In the genomic region with DNA sequence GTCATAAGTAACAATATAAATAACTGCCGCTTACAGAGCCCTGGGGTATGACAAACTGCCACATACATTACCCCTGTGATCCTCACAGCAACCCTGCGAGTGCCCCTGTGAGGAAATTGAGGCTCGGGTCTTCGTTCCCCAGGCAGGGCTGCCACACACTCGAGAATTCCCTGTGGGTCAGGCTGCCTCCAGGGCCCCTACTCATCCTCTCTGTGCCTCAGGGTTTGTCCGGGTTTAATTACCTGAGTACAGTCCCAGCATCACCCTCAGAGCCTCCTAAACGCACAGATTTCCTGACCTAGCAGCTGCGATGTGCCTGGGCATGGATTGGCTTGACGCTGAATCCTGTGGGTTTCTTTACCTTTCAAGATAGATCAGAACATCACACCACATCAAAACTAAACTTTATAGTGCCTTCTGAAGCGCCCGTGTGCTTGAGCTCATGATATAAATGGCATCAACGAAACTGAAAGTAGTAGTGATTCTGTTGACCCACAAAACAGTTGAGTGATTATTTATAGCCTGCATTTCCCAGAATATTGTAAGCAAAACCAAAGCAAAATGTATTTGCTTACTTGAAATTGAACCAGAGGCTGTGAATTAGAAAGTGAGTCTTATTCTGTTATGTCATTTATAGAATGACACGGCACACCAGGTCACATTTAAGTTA, we compare ENCODE assay signal across 8 cellular contexts. TPM values are rescaled to one million over a fixed set of nuclear protein-coding genes. Genes with fewer than 3 reads are reported as not detected.
DNase-seq lines count a peak whose midpoint lies in the region; ATAC-seq lines count a peak whose summit lies in the region.

No MANE protein-coding gene starts in this region.

- H3K4me3 Mint-ChIP-seq in activated CD4-positive, alpha-beta T cell treated with anti-CD3 and anti-CD28 coated beads, Interleukin-2, amount 10 ng/mL, durations not matched to agents 7 days and 5 days: peak overlapping the region; percentile 65
- peak overlapping the region; percentile 75 for H3K4me3 Mint-ChIP-seq in stimulated activated naive CD8-positive, alpha-beta T cell treated with anti-CD3 and anti-CD28 coated beads, Interleukin-15, Interleukin-2, amounts not matched to agents 100 ng/mL and 50 ng/mL, for 24 hours

- POLR2A ChIA-PET in activated CD4-positive, alpha-beta T cell treated with anti-CD3 and anti-CD28 coated beads, Interleukin-2, amount 10 ng/mL, durations not matched to agents 7 days and 5 days (lab: Charles Lee): interaction anchor here (0.7 to 0.9 kb wide), 3 partner anchors 34 to 781 kb away, joined by 3 to 6 read pairs (median 3); no protein-coding TSS in a partner anchor

- peaks cover 37% of the 10 kb centered on the region for H3K36me3 Mint-ChIP-seq in activated CD4-positive, alpha-beta T cell treated with anti-CD3 and anti-CD28 coated beads, Interleukin-2, amount 10 ng/mL, durations not matched to agents 7 days and 5 days (ENCODE audit: low read depth)
- H3K36me3 Mint-ChIP-seq in stimulated activated naive CD8-positive, alpha-beta T cell treated with anti-CD3 and anti-CD28 coated beads, Interleukin-15, Interleukin-2, amounts not matched to agents 100 ng/mL and 50 ng/mL, for 24 hours (ENCODE audit: low read depth): peaks cover 32% of the 10 kb centered on the region

- ATAC-seq in GM21529 (IDR thresholded peaks at IDR 0.05; ENCODE audit: unreplicated experiment): peak; percentile 34
- ATAC-seq in GM21447 (IDR thresholded peaks at IDR 0.05; ENCODE audit: unreplicated experiment): no peak
- ATAC-seq in GM19452 (IDR thresholded peaks at IDR 0.05; ENCODE audit: unreplicated experiment): no peak
- ATAC-seq in HG03520 (IDR thresholded peaks at IDR 0.05; ENCODE audit: unreplicated experiment): no peak

- DNase-seq in activated CD4-positive, alpha-beta T cell treated with anti-CD3 and anti-CD28 coated beads, Interleukin-2, amount 10 ng/mL, durations not matched to agents 7 days and 5 days: peak; percentile 82
- DNase-seq in germinal center (ENCODE audit: low spot score): peak; percentile 57

- H3K79me2 ChIP-seq in ACC112 (ENCODE audit: control insufficient read depth, insufficient read depth, low read length, unreplicated experiment): no peaks in the 10 kb centered on the region

- CTCF ChIA-PET in activated CD4-positive, alpha-beta T cell treated with anti-CD3 and anti-CD28 coated beads, Interleukin-2, amount 10 ng/mL, durations not matched to agents 7 days and 5 days (lab: Charles Lee): interaction anchor here (1.1 to 1.9 kb wide), 4 partner anchors 40 to 248 kb away, joined by 3 to 7 read pairs (median 4); no protein-coding TSS in a partner anchor

- no peaks in the 10 kb centered on the region for H3K27me3 Mint-ChIP-seq in activated CD4-positive, alpha-beta T cell treated with anti-CD3 and anti-CD28 coated beads, Interleukin-2, amount 10 ng/mL, durations not matched to agents 7 days and 5 days
- H3K27me3 Mint-ChIP-seq in stimulated activated naive CD8-positive, alpha-beta T cell treated with anti-CD3 and anti-CD28 coated beads, Interleukin-15, Interleukin-2, amounts not matched to agents 100 ng/mL and 50 ng/mL, for 24 hours: no peaks in the 10 kb centered on the region

- H2AFZ ChIP-seq in ACC112 (ENCODE audit: low read length, unreplicated experiment): peak overlapping the region; percentile 81

- no peaks in the 10 kb centered on the region for H3K9me3 Mint-ChIP-seq in activated CD4-positive, alpha-beta T cell treated with anti-CD3 and anti-CD28 coated beads, Interleukin-2, amount 10 ng/mL, durations not matched to agents 7 days and 5 days
- no peaks in the 10 kb centered on the region for H3K9me3 Mint-ChIP-seq in stimulated activated naive CD8-positive, alpha-beta T cell treated with anti-CD3 and anti-CD28 coated beads, Interleukin-15, Interleukin-2, amounts not matched to agents 100 ng/mL and 50 ng/mL, for 24 hours

- H3K4me1 Mint-ChIP-seq in activated CD4-positive, alpha-beta T cell treated with anti-CD3 and anti-CD28 coated beads, Interleukin-2, amount 10 ng/mL, durations not matched to agents 7 days and 5 days: peaks cover 69% of the 10 kb centered on the region
- H3K4me1 Mint-ChIP-seq in stimulated activated naive CD8-positive, alpha-beta T cell treated with anti-CD3 and anti-CD28 coated beads, Interleukin-15, Interleukin-2, amounts not matched to agents 100 ng/mL and 50 ng/mL, for 24 hours (ENCODE audit: low read depth): peaks cover 65% of the 10 kb centered on the region

- H3K27ac ChIP-seq in ACC112 (ENCODE audit: low read depth, low read length): no peak overlapping the region

- H3K4me3 ChIP-seq in ACC112 (ENCODE audit: low read depth, low read length): peak overlapping the region; percentile 68

- H3K4me1 ChIP-seq in ACC112 (ENCODE audit: control insufficient read depth, insufficient read depth, low read length, unreplicated experiment): peaks cover 25% of the 10 kb centered on the region

- H3K27me3 ChIP-seq in ACC112 (ENCODE audit: insufficient read depth, low read length): no peaks in the 10 kb centered on the region

- peak overlapping the region; percentile 96 for H3K27ac Mint-ChIP-seq in activated CD4-positive, alpha-beta T cell treated with anti-CD3 and anti-CD28 coated beads, Interleukin-2, amount 10 ng/mL, durations not matched to agents 7 days and 5 days
- peak overlapping the region; percentile 87 for H3K27ac Mint-ChIP-seq in stimulated activated naive CD8-positive, alpha-beta T cell treated with anti-CD3 and anti-CD28 coated beads, Interleukin-15, Interleukin-2, amounts not matched to agents 100 ng/mL and 50 ng/mL, for 24 hours

- H3K36me3 ChIP-seq in ACC112 (ENCODE audit: insufficient read depth, low read length): no peaks in the 10 kb centered on the region

RNA-seq across cellular contexts. Expression of a gene that starts 14.0 kb away (rescaled TPM):
- 10 to 100 TPM; 19.2 to 20.2 TPM for total RNA-seq in activated CD4-positive, alpha-beta T cell treated with anti-CD3 and anti-CD28 coated beads, Interleukin-2, amount 10 ng/mL, durations not matched to agents 7 days and 5 days

RNA-seq across cellular contexts. Expression of a gene that starts 31.6 kb away (rescaled TPM):
- not detected for total RNA-seq in activated CD4-positive, alpha-beta T cell treated with anti-CD3 and anti-CD28 coated beads, Interleukin-2, amount 10 ng/mL, durations not matched to agents 7 days and 5 days
